In the genomic region with DNA sequence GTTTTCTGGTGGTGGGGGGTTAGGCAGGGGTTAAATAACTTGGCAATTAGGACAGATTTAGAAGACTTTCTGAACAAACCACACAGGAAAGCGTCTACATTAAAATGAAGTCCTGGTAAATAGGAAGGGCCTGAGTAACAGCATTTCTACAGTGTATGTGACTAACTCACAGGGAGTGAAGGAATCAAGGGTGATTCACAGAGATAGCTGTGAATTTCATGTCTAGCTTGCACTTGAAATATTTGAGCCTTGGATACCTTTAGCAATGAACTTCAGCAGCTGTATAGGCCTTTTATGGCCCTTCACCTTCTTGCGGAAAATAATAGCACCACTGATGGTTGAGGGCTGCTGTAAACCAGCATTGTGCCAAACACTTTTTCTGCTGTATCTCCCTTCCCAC, we compare ENCODE assay signal across 18 cellular contexts. TPM values are rescaled to one million over a fixed set of nuclear protein-coding genes. Genes with fewer than 3 reads are reported as not detected.
DNase-seq lines count a peak whose midpoint lies in the region; ATAC-seq and TF ChIP-seq lines count a peak whose summit lies in the region.
"Had no signal": no experiment of that assay in that cellular context is flagged by ENCODE, and none has a peak within 500 bp of the region (broad histone marks: within the 10 kb centered on the region; RNA-seq: fewer than 3 reads in every experiment).

No MANE protein-coding gene starts in this region.

- no peak for DNase-seq in activated CD4-positive, alpha-beta memory T cell treated with anti-CD3 and anti-CD28 coated beads for 36 hours
- DNase-seq in activated CD4-positive, alpha-beta memory T cell treated with anti-CD3 and anti-CD28 coated beads, Interleukin-2, amount 10 ng/mL, durations not matched to agents 7 days and 5 days = no peak
- peak; percentile 34 for DNase-seq in RKO (ENCODE audit: low spot score)
- DNase-seq in fibroblast of mammary gland (ENCODE audit: low read depth) = peak; percentile 34
- DNase-seq in skeletal muscle cell (ENCODE audit: low read depth) = peak; percentile 9
- DNase-seq in foreskin melanocyte = no peak
- no peak for DNase-seq in medulla oblongata (ENCODE audit: extremely low spot score)
- DNase-seq: activated CD8-positive, alpha-beta memory T cell treated with anti-CD3 and anti-CD28 coated beads, Interleukin-2, amount 50 U/mL, for 48 hours; amygdala; DMS79 treated with DMSO at 0.1 percent for 48 hours; effector memory CD4-positive, alpha-beta T cell; NCI-H526; thyroid gland had no signal

- CTCF ChIA-PET in activated CD4-positive, alpha-beta memory T cell treated with anti-CD3 and anti-CD28 coated beads for 36 hours (lab: Charles Lee) = no interaction called here
- CTCF ChIA-PET in activated CD4-positive, alpha-beta memory T cell treated with anti-CD3 and anti-CD28 coated beads, Interleukin-2, amount 10 ng/mL, durations not matched to agents 7 days and 5 days (lab: Charles Lee) = interaction anchor here (1.0 kb wide), 1 partner anchor 12 kb away, joined by 3 read pairs; no protein-coding TSS in a partner anchor

- H3K4me3 ChIP-seq in fibroblast of mammary gland (ENCODE audit: control insufficient read depth, low read depth, low read length) (no peak overlapping the region), skeletal muscle cell (ENCODE audit: low read depth, low read length) (no peak overlapping the region)
- H3K4me3 ChIP-seq: GM12878, K562, thyroid gland had no signal

- H3K27ac Mint-ChIP-seq in activated CD4-positive, alpha-beta memory T cell treated with anti-CD3 and anti-CD28 coated beads for 36 hours = peak overlapping the region; percentile 10
- no peak overlapping the region for H3K27ac Mint-ChIP-seq in activated CD4-positive, alpha-beta memory T cell treated with anti-CD3 and anti-CD28 coated beads, Interleukin-2, amount 10 ng/mL, durations not matched to agents 7 days and 5 days

- no peak for ATAC-seq in GM21576 (IDR thresholded peaks at IDR 0.05; ENCODE audit: unreplicated experiment)
- ATAC-seq: GM12878; K562; natural killer cell treated with Interleukin-12 subunit alpha and Interleukin-12 subunit beta and Interleukin-15 and Interleukin-18, amount 100 ng/mL, for 72 hours had no signal

- peaks cover 13% of the 10 kb centered on the region for H3K4me1 Mint-ChIP-seq in activated CD4-positive, alpha-beta memory T cell treated with anti-CD3 and anti-CD28 coated beads for 36 hours (ENCODE audit: low read depth)
- H3K4me1 Mint-ChIP-seq in activated CD4-positive, alpha-beta memory T cell treated with anti-CD3 and anti-CD28 coated beads, Interleukin-2, amount 10 ng/mL, durations not matched to agents 7 days and 5 days = peaks cover 13% of the 10 kb centered on the region

- no peaks in the 10 kb centered on the region for H3K9me3 Mint-ChIP-seq in activated CD4-positive, alpha-beta memory T cell treated with anti-CD3 and anti-CD28 coated beads for 36 hours
- no peaks in the 10 kb centered on the region for H3K9me3 Mint-ChIP-seq in activated CD4-positive, alpha-beta memory T cell treated with anti-CD3 and anti-CD28 coated beads, Interleukin-2, amount 10 ng/mL, durations not matched to agents 7 days and 5 days
- H3K9me3 Mint-ChIP-seq: natural killer cell treated with Interleukin-12 subunit alpha and Interleukin-12 subunit beta and Interleukin-15 and Interleukin-18, amount 100 ng/mL, for 72 hours had no signal

- POLR2A ChIA-PET in activated CD4-positive, alpha-beta memory T cell treated with anti-CD3 and anti-CD28 coated beads for 36 hours (lab: Charles Lee) = interaction anchor here (1.1 to 1.4 kb wide), 2 partner anchors 16 to 26 kb away, joined by 3 to 6 read pairs; a partner anchor contains a TSS
- POLR2A ChIA-PET in activated CD4-positive, alpha-beta memory T cell treated with anti-CD3 and anti-CD28 coated beads, Interleukin-2, amount 10 ng/mL, durations not matched to agents 7 days and 5 days (lab: Charles Lee) = interaction anchor here (1.6 kb wide), 1 partner anchor 15 kb away, joined by 9 read pairs; no protein-coding TSS in a partner anchor

- no peak for TF ChIP-seq CTCF in fibroblast of mammary gland (conservative IDR thresholded peaks at IDR 0.05; ENCODE audit: control insufficient read depth, insufficient read depth, low read depth, low read length)

- intact Hi-C loops in activated CD4-positive, alpha-beta memory T cell treated with anti-CD3 and anti-CD28 coated beads for 36 hours (cut with micrococcal nuclease) = no loop called here

- H3K36me3 Mint-ChIP-seq in activated CD4-positive, alpha-beta memory T cell treated with anti-CD3 and anti-CD28 coated beads for 36 hours = peaks cover 26% of the 10 kb centered on the region
- H3K36me3 Mint-ChIP-seq in activated CD4-positive, alpha-beta memory T cell treated with anti-CD3 and anti-CD28 coated beads, Interleukin-2, amount 10 ng/mL, durations not matched to agents 7 days and 5 days (ENCODE audit: low read depth) = peaks cover 40% of the 10 kb centered on the region

- H3K4me3 Mint-ChIP-seq in activated CD4-positive, alpha-beta memory T cell treated with anti-CD3 and anti-CD28 coated beads for 36 hours = no peak overlapping the region
- no peak overlapping the region for H3K4me3 Mint-ChIP-seq in activated CD4-positive, alpha-beta memory T cell treated with anti-CD3 and anti-CD28 coated beads, Interleukin-2, amount 10 ng/mL, durations not matched to agents 7 days and 5 days
- H3K4me3 Mint-ChIP-seq: natural killer cell treated with Interleukin-12 subunit alpha and Interleukin-12 subunit beta and Interleukin-15 and Interleukin-18, amount 100 ng/mL, for 72 hours had no signal

- H3K27me3 Mint-ChIP-seq in activated CD4-positive, alpha-beta memory T cell treated with anti-CD3 and anti-CD28 coated beads for 36 hours = no peaks in the 10 kb centered on the region
- H3K27me3 Mint-ChIP-seq in activated CD4-positive, alpha-beta memory T cell treated with anti-CD3 and anti-CD28 coated beads, Interleukin-2, amount 10 ng/mL, durations not matched to agents 7 days and 5 days = no peaks in the 10 kb centered on the region
- H3K27me3 Mint-ChIP-seq: natural killer cell treated with Interleukin-12 subunit alpha and Interleukin-12 subunit beta and Interleukin-15 and Interleukin-18, amount 100 ng/mL, for 72 hours had no signal

RNA-seq across cellular contexts. Expression of a gene that starts 26.1 kb away (rescaled TPM):
- 1,000 to 10,000 TPM; 1,556 to 1,579 TPM for total RNA-seq in activated CD4-positive, alpha-beta memory T cell treated with anti-CD3 and anti-CD28 coated beads for 36 hours
- total RNA-seq in activated CD4-positive, alpha-beta memory T cell treated with anti-CD3 and anti-CD28 coated beads, Interleukin-2, amount 10 ng/mL, durations not matched to agents 7 days and 5 days = 100 to 1,000 TPM; 949 to 971 TPM

RNA-seq across cellular contexts. Expression of a gene that starts 43.9 kb away (rescaled TPM):
- total RNA-seq in activated CD4-positive, alpha-beta memory T cell treated with anti-CD3 and anti-CD28 coated beads for 36 hours = not detected
- total RNA-seq in activated CD4-positive, alpha-beta memory T cell treated with anti-CD3 and anti-CD28 coated beads, Interleukin-2, amount 10 ng/mL, durations not matched to agents 7 days and 5 days = not detected
- total RNA-seq: A673; GM12878; K562; natural killer cell treated with Interleukin-12 subunit alpha and Interleukin-12 subunit beta and Interleukin-15 and Interleukin-18, amount 100 ng/mL, for 72 hours had no signal

RNA-seq across cellular contexts. Expression of a gene that starts 45.9 kb away (rescaled TPM):
- total RNA-seq in activated CD4-positive, alpha-beta memory T cell treated with anti-CD3 and anti-CD28 coated beads for 36 hours = 10 to 100 TPM; 37.3 to 39.5 TPM
- total RNA-seq in activated CD4-positive, alpha-beta memory T cell treated with anti-CD3 and anti-CD28 coated beads, Interleukin-2, amount 10 ng/mL, durations not matched to agents 7 days and 5 days = 10 to 100 TPM; 47.0 to 48.2 TPM

RNA-seq across cellular contexts. Expression of a gene that starts 46.3 kb away (rescaled TPM):
- 10 to 100 TPM; 19.9 to 20.9 TPM for total RNA-seq in activated CD4-positive, alpha-beta memory T cell treated with anti-CD3 and anti-CD28 coated beads for 36 hours
- total RNA-seq in activated CD4-positive, alpha-beta memory T cell treated with anti-CD3 and anti-CD28 coated beads, Interleukin-2, amount 10 ng/mL, durations not matched to agents 7 days and 5 days = 10 to 100 TPM; 20.3 to 22.6 TPM

Comparison
In these comparisons a context has a peak if more than half of its experiments do, and no peak if none do; other contexts are left out.
1. DNase-seq: peak in RKO (single experiment), fibroblast of mammary gland (single experiment) and skeletal muscle cell (single experiment); none in activated CD4-positive, alpha-beta memory T cell treated with anti-CD3 and anti-CD28 coated beads for 36 hours (single experiment), activated CD4-positive, alpha-beta memory T cell treated with anti-CD3 and anti-CD28 coated beads, Interleukin-2, amount 10 ng/mL, durations not matched to agents 7 days and 5 days (single experiment), foreskin melanocyte (single experiment) and medulla oblongata (single experiment).